4 cellular contexts compared by ENCODE assay signal in genomic region chr16:8496364-8496763, GRCh38.
"Had no signal": no experiment of that assay in that cellular context is flagged by ENCODE, and none has a peak within 500 bp of the region (broad histone marks: within the 10 kb centered on the region; RNA-seq: fewer than 3 reads in every experiment).

No MANE protein-coding gene starts in this region.

- DNase-seq: H9, HCEC 1CT, IMR-90 had no signal

- ATAC-seq: GM23338 had no signal

- H3K4me3 ChIP-seq: GM23338 had no signal
